In the genomic region with DNA sequence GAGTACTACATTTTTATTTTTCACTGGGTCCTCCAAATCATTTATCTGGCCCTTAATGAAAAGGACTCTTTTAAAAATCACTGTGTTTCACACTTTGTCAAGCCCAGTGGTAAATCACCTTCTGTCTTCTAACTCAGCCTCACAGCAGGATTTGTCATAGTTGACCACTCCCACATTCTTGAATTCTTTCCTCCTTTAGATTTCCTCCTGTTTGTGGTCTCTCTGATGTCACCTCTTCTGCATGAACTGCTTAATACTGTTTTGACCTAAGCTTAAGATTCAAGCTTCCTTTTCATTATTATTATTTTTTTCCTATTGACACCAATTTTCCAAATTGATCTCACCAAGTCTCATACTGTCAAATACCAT, we compare ENCODE assay signal across 1 cellular context.
TF ChIP-seq lines count a peak whose summit lies in the region.

No MANE protein-coding gene starts in this region.

TF ChIP-seq in GM23338, 12 proteins besides CTCF, POLR2A, EP300 and RAD21 (continued from another document):
- TF ChIP-seq, protein P1, sequence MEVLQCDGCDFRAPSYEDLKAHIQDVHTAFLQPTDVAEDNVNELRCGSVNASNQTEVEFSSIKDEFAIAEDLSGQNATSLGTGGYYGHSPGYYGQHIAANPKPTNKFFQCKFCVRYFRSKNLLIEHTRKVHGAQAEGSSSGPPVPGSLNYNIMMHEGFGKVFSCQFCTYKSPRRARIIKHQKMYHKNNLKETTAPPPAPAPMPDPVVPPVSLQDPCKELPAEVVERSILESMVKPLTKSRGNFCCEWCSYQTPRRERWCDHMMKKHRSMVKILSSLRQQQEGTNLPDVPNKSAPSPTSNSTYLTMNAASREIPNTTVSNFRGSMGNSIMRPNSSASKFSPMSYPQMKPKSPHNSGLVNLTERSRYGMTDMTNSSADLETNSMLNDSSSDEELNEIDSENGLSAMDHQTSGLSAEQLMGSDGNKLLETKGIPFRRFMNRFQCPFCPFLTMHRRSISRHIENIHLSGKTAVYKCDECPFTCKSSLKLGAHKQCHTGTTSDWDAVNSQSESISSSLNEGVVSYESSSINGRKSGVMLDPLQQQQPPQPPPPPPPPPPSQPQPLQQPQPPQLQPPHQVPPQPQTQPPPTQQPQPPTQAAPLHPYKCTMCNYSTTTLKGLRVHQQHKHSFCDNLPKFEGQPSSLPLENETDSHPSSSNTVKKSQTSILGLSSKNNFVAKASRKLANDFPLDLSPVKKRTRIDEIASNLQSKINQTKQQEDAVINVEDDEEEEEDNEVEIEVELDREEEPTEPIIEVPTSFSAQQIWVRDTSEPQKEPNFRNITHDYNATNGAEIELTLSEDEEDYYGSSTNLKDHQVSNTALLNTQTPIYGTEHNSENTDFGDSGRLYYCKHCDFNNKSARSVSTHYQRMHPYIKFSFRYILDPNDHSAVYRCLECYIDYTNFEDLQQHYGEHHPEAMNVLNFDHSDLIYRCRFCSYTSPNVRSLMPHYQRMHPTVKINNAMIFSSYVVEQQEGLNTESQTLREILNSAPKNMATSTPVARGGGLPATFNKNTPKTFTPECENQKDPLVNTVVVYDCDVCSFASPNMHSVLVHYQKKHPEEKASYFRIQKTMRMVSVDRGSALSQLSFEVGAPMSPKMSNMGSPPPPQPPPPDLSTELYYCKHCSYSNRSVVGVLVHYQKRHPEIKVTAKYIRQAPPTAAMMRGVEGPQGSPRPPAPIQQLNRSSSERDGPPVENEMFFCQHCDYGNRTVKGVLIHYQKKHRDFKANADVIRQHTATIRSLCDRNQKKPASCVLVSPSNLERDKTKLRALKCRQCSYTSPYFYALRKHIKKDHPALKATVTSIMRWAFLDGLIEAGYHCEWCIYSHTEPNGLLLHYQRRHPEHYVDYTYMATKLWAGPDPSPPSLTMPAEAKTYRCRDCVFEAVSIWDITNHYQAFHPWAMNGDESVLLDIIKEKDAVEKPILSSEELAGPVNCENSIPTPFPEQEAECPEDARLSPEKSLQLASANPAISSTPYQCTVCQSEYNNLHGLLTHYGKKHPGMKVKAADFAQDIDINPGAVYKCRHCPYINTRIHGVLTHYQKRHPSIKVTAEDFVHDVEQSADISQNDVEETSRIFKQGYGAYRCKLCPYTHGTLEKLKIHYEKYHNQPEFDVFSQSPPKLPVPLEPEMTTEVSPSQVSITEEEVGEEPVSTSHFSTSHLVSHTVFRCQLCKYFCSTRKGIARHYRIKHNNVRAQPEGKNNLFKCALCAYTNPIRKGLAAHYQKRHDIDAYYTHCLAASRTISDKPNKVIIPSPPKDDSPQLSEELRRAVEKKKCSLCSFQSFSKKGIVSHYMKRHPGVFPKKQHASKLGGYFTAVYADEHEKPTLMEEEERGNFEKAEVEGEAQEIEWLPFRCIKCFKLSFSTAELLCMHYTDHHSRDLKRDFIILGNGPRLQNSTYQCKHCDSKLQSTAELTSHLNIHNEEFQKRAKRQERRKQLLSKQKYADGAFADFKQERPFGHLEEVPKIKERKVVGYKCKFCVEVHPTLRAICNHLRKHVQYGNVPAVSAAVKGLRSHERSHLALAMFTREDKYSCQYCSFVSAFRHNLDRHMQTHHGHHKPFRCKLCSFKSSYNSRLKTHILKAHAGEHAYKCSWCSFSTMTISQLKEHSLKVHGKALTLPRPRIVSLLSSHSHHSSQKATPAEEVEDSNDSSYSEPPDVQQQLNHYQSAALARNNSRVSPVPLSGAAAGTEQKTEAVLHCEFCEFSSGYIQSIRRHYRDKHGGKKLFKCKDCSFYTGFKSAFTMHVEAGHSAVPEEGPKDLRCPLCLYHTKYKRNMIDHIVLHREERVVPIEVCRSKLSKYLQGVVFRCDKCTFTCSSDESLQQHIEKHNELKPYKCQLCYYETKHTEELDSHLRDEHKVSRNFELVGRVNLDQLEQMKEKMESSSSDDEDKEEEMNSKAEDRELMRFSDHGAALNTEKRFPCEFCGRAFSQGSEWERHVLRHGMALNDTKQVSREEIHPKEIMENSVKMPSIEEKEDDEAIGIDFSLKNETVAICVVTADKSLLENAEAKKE (CRISPR knock-in tag; IDR thresholded peaks at IDR 0.05): no peak
- TF ChIP-seq, protein P2, sequence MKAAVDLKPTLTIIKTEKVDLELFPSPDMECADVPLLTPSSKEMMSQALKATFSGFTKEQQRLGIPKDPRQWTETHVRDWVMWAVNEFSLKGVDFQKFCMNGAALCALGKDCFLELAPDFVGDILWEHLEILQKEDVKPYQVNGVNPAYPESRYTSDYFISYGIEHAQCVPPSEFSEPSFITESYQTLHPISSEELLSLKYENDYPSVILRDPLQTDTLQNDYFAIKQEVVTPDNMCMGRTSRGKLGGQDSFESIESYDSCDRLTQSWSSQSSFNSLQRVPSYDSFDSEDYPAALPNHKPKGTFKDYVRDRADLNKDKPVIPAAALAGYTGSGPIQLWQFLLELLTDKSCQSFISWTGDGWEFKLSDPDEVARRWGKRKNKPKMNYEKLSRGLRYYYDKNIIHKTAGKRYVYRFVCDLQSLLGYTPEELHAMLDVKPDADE (IDR thresholded peaks at IDR 0.05): no peak
